1 cellular context compared by ENCODE assay signal in genomic region chr6:52152692-52153091, GRCh38.
A peak's percentile ranks its signal among the peaks of the same experiment; 100 is the strongest.
TF ChIP-seq lines count a peak whose summit lies in the region.

No MANE protein-coding gene starts in this region.

TF ChIP-seq in K562, 482 proteins besides CTCF, POLR2A, EP300 and RAD21 (continues in another document):
- TF ChIP-seq RNF2 (IDR thresholded peaks at IDR 0.05) (no peak), ZC3H4 (CRISPR knock-in tag; IDR thresholded peaks at IDR 0.05; ENCODE audit: borderline replicate concordance) (no peak), SNRNP70 (optimal IDR thresholded peaks at IDR 0.05; ENCODE audit: low read depth, low read length) (no peak), C11orf30 (IDR thresholded peaks at IDR 0.05; ENCODE audit: low read depth) (no peak), IFI16 (CRISPR knock-in tag; IDR thresholded peaks at IDR 0.05) (no peak), NCOA1 (IDR thresholded peaks at IDR 0.05; ENCODE audit: low read depth) (no peak), DEAF1 (CRISPR knock-in tag; IDR thresholded peaks at IDR 0.05) (no peak), BACH1 (tag; IDR thresholded peaks at IDR 0.05) (no peak), NR2C2 (CRISPR knock-in tag; IDR thresholded peaks at IDR 0.05) (no peak), NR2C2 (tag; IDR thresholded peaks at IDR 0.05) (peak; percentile 27; the same call in 1 of the 2 replicates), GABPB2 (CRISPR knock-in tag; conservative IDR thresholded peaks at IDR 0.05) (no peak), ZNF318 (IDR thresholded peaks at IDR 0.05; ENCODE audit: borderline replicate concordance in 1 of 2, low read depth in 1 of 2) (no peak), MAFF (IDR thresholded peaks at IDR 0.05; ENCODE audit: low read length) (no peak), SIN3A (IDR thresholded peaks at IDR 0.05; ENCODE audit: borderline replicate concordance in 2 of 2, control insufficient read depth in 1 of 2, low read depth in 2 of 2, low read length in 2 of 2) (no peak), NELFE (IDR thresholded peaks at IDR 0.05; ENCODE audit: insufficient read depth, insufficient read length) (no peak), PKNOX1 (IDR thresholded peaks at IDR 0.05) (peak; percentile 55), MEIS2 (IDR thresholded peaks at IDR 0.05; ENCODE audit: partially characterized antibody) (peak; percentile 42), RNF219 (CRISPR knock-in tag; IDR thresholded peaks at IDR 0.05) (no peak), ZNF253 (CRISPR knock-in tag; conservative IDR thresholded peaks at IDR 0.05) (no peak), CBX3 (IDR thresholded peaks at IDR 0.05; ENCODE audit: borderline replicate concordance in 1 of 2, low read length in 2 of 2) (no peak), REST (CRISPR knock-in tag; IDR thresholded peaks at IDR 0.05; ENCODE audit: low read depth) (no peak), THRAP3 (IDR thresholded peaks at IDR 0.05; ENCODE audit: borderline replicate concordance) (no peak), ZNF324 (CRISPR knock-in tag; IDR thresholded peaks at IDR 0.05) (no peak), ATF1 (CRISPR knock-in tag; IDR thresholded peaks at IDR 0.05) (no peak), ATF1 (tag; IDR thresholded peaks at IDR 0.05) (peak; percentile 58; the same call in 1 of the 2 replicates), PBX2 (CRISPR knock-in tag; IDR thresholded peaks at IDR 0.05; ENCODE audit: low read depth) (no peak), PBX2 (tag; conservative IDR thresholded peaks at IDR 0.05; ENCODE audit: low read depth) (peak; percentile 49; the same call in 1 of the 2 replicates), ZNF395 (CRISPR knock-in tag; IDR thresholded peaks at IDR 0.05) (no peak), NONO (IDR thresholded peaks at IDR 0.05; ENCODE audit: low read depth in 2 of 2, low read length in 1 of 2) (no peak), GABPA (tag; conservative IDR thresholded peaks at IDR 0.05; ENCODE audit: low read depth) (0 out of 2 replicates have a peak, but pooled peaks have one; percentile 28), ZNF76 (CRISPR knock-in tag; IDR thresholded peaks at IDR 0.05; ENCODE audit: borderline replicate concordance) (no peak), MAFK (IDR thresholded peaks at IDR 0.05; ENCODE audit: low read length) (no peak), TOE1 (IDR thresholded peaks at IDR 0.05; ENCODE audit: borderline replicate concordance) (no peak), TOE1 (CRISPR knock-in tag; IDR thresholded peaks at IDR 0.05; ENCODE audit: borderline replicate concordance, low read depth) (no peak), XRCC3 (IDR thresholded peaks at IDR 0.05) (no peak), THAP12 (CRISPR knock-in tag; IDR thresholded peaks at IDR 0.05) (no peak), RBM14 (IDR thresholded peaks at IDR 0.05; ENCODE audit: borderline replicate concordance, insufficient read depth, low read depth, low read length) (no peak)
